Comparison of ENCODE assay signal across 7 cellular contexts in genomic region chr7:96927131-96927530, GRCh38.
"Had no signal": no experiment of that assay in that cellular context is flagged by ENCODE, and none has a peak within 500 bp of the region (broad histone marks: within the 10 kb centered on the region; RNA-seq: fewer than 3 reads in every experiment).

No MANE protein-coding gene starts in this region.

- DNase-seq: IMR-90, KBM-7, KG1 had no signal

- H3K27ac ChIP-seq: HL-60, KMS-11 had no signal

- H3K4me2 ChIP-seq: KMS-11 had no signal

- H3K9ac ChIP-seq: KMS-11 had no signal

- ATAC-seq: HepG2, K562 had no signal

- H3K4me3 ChIP-seq: K562 had no signal
